1 cellular context compared by ENCODE assay signal in the genomic region with DNA sequence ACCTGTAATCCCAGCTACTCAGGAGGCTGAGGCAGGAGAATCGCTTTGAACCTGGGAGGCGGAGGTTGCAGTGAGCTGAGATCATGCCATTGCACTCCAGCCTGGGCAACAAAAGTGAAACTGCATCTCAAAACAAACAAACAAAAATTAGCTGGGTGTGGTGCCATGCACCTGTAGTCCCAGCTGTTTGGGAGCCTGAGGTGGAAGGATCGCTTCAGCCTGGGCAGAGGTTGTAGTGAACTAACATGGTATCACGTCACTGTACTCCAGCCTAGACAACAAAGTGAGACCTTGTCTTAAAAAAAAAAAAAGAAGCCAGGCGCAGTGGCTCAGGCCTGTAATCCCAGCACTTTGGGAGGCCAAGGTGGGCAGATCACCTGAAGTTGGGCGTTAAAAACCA. TPM values are rescaled to one million over a fixed set of nuclear protein-coding genes. Genes with fewer than 3 reads are reported as not detected.
"Had no signal": no experiment of that assay in that cellular context is flagged by ENCODE, and none has a peak within 500 bp of the region (broad histone marks: within the 10 kb centered on the region; RNA-seq: fewer than 3 reads in every experiment).

No MANE protein-coding gene starts in this region.

RNA-seq across cellular contexts. Expression of gene ZP3, which starts 37.0 kb away (rescaled TPM):
- total RNA-seq: Right ventricle myocardium superior had no signal
